8 cellular contexts compared by ENCODE assay signal in genomic region chr2:42906557-42907380, GRCh38.
A peak's percentile ranks its signal among the peaks of the same experiment; 100 is the strongest.
DNase-seq lines count a peak whose midpoint lies in the region; ATAC-seq and FAIRE-seq lines count a peak whose summit lies in the region.

No MANE protein-coding gene starts in this region.

- H3K4me3 ChIP-seq in muscle layer of duodenum (ENCODE audit: low read depth in 1 of 2, low read length in 2 of 2), result peak overlapping the region; percentile 13 to 31

- H3K4me1 ChIP-seq in muscle layer of duodenum (ENCODE audit: control insufficient read depth in 1 of 2, insufficient read depth in 2 of 2, low read length in 2 of 2), result peaks cover 19 to 56% of the 10 kb centered on the region in 2 donors

- H3K27ac ChIP-seq in muscle layer of duodenum (ENCODE audit: low read length), result peak overlapping the region; percentile 84

- ATAC-seq in HG03108 (IDR thresholded peaks at IDR 0.05; ENCODE audit: unreplicated experiment) (no peak), HG03280 (IDR thresholded peaks at IDR 0.05; ENCODE audit: unreplicated experiment) (no peak)

- H3K36me3 ChIP-seq in muscle layer of duodenum (ENCODE audit: control insufficient read depth in 1 of 2, insufficient read depth in 2 of 2, low read length in 2 of 2), result no peaks in the 10 kb centered on the region

- no peaks in the 10 kb centered on the region for H3K27me3 ChIP-seq in muscle layer of duodenum (ENCODE audit: low read depth, low read length)

- no peaks in the 10 kb centered on the region for H3K9me3 ChIP-seq in muscle layer of duodenum (ENCODE audit: control insufficient read depth in 1 of 2, low read length in 2 of 2)

- DNase-seq in D341Med (ENCODE audit: low spot score) (peak; percentile 64), NCI-H2227 treated with DMSO at 0.1 percent for 48 hours (lab: John Stamatoyannopoulos, UW) (peak; percentile 34)
- no peak for DNase-seq in stimulated activated CD4-positive, alpha-beta T cell treated with anti-CD3 and anti-CD28 coated beads, Interleukin-4, amount 100 ng/mL, for 1 hour
- no peak for DNase-seq in activated CD4-positive, alpha-beta T cell treated with anti-CD3 and anti-CD28 coated beads for 48 hours

- FAIRE-seq in endometrium (lab: Jason Lieb, UNC), result peak; percentile 79

Comparison
In these comparisons a context has a peak if more than half of its experiments do, and no peak if none do; other contexts are left out.
1. DNase-seq: peak in D341Med (single experiment) and NCI-H2227 treated with DMSO at 0.1 percent for 48 hours (single experiment); none in stimulated activated CD4-positive, alpha-beta T cell treated with anti-CD3 and anti-CD28 coated beads, Interleukin-4, amount 100 ng/mL, for 1 hour (single experiment) and activated CD4-positive, alpha-beta T cell treated with anti-CD3 and anti-CD28 coated beads for 48 hours (single experiment).